In the genomic region with DNA sequence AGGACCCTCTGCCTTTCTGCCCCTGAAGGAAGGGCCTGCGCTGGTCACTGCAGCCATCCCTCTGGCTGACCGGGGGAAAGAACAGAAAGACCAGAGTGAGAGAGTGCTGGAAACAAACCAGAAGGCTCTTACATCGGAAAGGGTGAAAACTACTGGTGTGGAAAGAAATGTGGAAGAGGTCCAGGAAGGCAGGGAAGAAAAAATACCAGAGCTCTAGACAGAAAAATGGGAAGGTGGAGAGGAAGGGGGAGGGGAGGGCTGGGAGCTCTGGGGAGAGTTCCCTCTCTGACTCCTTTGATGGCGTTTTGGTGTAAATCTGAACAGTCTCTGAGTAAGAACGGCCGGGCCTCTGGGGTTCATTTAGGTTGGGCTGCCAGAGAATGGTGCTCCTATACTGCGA, we compare ENCODE assay signal across 16 cellular contexts. TPM values are rescaled to one million over a fixed set of nuclear protein-coding genes. Genes with fewer than 3 reads are reported as not detected.
DNase-seq lines count a peak whose midpoint lies in the region; ATAC-seq, FAIRE-seq and TF ChIP-seq lines count a peak whose summit lies in the region.
"Had no signal": no experiment of that assay in that cellular context is flagged by ENCODE, and none has a peak within 500 bp of the region (broad histone marks: within the 10 kb centered on the region; RNA-seq: fewer than 3 reads in every experiment).

No MANE protein-coding gene starts in this region.

- H2AFZ ChIP-seq in astrocyte (ENCODE audit: low read depth, low read length), result no peak overlapping the region
- H2AFZ ChIP-seq in neural progenitor cell (replicated peaks), result no peak overlapping the region

- intact Hi-C loops in heart left ventricle (cut with DNase I) (loop anchor here in 2 of 10 donors (5.0 to 10.0 kb wide), 2 partner anchors 88 to 255 kb away; no protein-coding TSS in a partner anchor), lower leg skin (cut with DNase I; ENCODE audit: low total_unique reads) (no loop called here)

- H3K27ac ChIP-seq in astrocyte (ENCODE audit: low read depth, low read length) (no peak overlapping the region), heart left ventricle (peak overlapping the region; percentile 59 to 97 (median 91)), neural progenitor cell (no peak overlapping the region)
- H3K27ac ChIP-seq: prostate gland, SK-N-MC, suprapubic skin had no signal

- no peak for TF ChIP-seq POLR2A in heart left ventricle (IDR thresholded peaks at IDR 0.05)
- no peak for TF ChIP-seq POLR2A in lower leg skin (IDR thresholded peaks at IDR 0.05)

- H3K4me3 Mint-ChIP-seq in astrocyte (ENCODE audit: unreplicated experiment), result no peak overlapping the region
- peak overlapping the region; percentile 20 for H3K4me3 Mint-ChIP-seq in neural progenitor cell

- no peak for FAIRE-seq in astrocyte (lab: Jason Lieb, UNC)
- FAIRE-seq: frontal cortex had no signal

- H4K20me1 ChIP-seq in astrocyte (ENCODE audit: insufficient read depth, low read length) (no peaks in the 10 kb centered on the region), neural progenitor cell (ENCODE audit: low read depth) (no peaks in the 10 kb centered on the region)

- H3K79me2 ChIP-seq in astrocyte (ENCODE audit: insufficient read depth, low read length) (no peaks in the 10 kb centered on the region), neural progenitor cell (ENCODE audit: low read depth) (no peaks in the 10 kb centered on the region)

- H3K4me3 ChIP-seq in astrocyte (ENCODE audit: insufficient read depth, low read depth, low read length), result no peak overlapping the region
- no peak overlapping the region for H3K4me3 ChIP-seq in heart left ventricle
- no peak overlapping the region for H3K4me3 ChIP-seq in neural progenitor cell
- H3K4me3 ChIP-seq in lower leg skin (ENCODE audit: low read depth, poor library complexity, severe bottlenecking), result no peak overlapping the region
- H3K4me3 ChIP-seq: prostate gland, SK-N-MC, suprapubic skin had no signal

- no peaks in the 10 kb centered on the region for H3K36me3 Mint-ChIP-seq in astrocyte (ENCODE audit: low read depth, unreplicated experiment)
- H3K36me3 Mint-ChIP-seq in neural progenitor cell, result no peaks in the 10 kb centered on the region

- peaks cover 4% of the 10 kb centered on the region for H3F3A ChIP-seq in neural progenitor cell (ENCODE audit: low read depth)

- H3K27me3 Mint-ChIP-seq in astrocyte (ENCODE audit: low read depth, unreplicated experiment), result peaks cover 10% of the 10 kb centered on the region
- peaks cover 8% of the 10 kb centered on the region for H3K27me3 Mint-ChIP-seq in neural progenitor cell (ENCODE audit: insufficient read depth, low read depth)

- H3K9me3 ChIP-seq in astrocyte (ENCODE audit: insufficient read depth, low read depth, low read length) (no peaks in the 10 kb centered on the region), heart left ventricle (no peaks in the 10 kb centered on the region), neural progenitor cell (ENCODE audit: low read depth) (no peaks in the 10 kb centered on the region)
- H3K9me3 ChIP-seq: prostate gland, suprapubic skin had no signal

- H3K9me3 Mint-ChIP-seq in astrocyte (ENCODE audit: unreplicated experiment) (no peaks in the 10 kb centered on the region), neural progenitor cell (peaks cover 2% of the 10 kb centered on the region)

- peaks cover 15% of the 10 kb centered on the region for H3K4me1 Mint-ChIP-seq in astrocyte (ENCODE audit: low read depth, unreplicated experiment)
- H3K4me1 Mint-ChIP-seq in neural progenitor cell, result peaks cover 54% of the 10 kb centered on the region

- TF ChIP-seq CTCF in astrocyte (IDR thresholded peaks at IDR 0.05; ENCODE audit: insufficient read depth, low read depth, low read length) (no peak), heart left ventricle (IDR thresholded peaks at IDR 0.05) (no peak), neural progenitor cell (IDR thresholded peaks at IDR 0.05) (no peak), lower leg skin (IDR thresholded peaks at IDR 0.05) (no peak)

- DNase-seq in Ammon's horn (ENCODE audit: low spot score) (peak; percentile 56), astrocyte (ENCODE audit: low read depth) (peak; percentile 49), heart left ventricle (peak in 3 of 5 donors; percentile 42 to 58 (median 48)), neural progenitor cell (ENCODE audit: low spot score) (no peak), HCEC 1CT (no peak), lower leg skin (ENCODE audit: low spot score in 2 of 2) (no peak), OCI-M1 (lab: John Stamatoyannopoulos, UW) (no peak)
- DNase-seq: effector memory CD4-positive, alpha-beta T cell; NCI-H146 had no signal

- no peaks in the 10 kb centered on the region for H3K27me3 ChIP-seq in astrocyte (ENCODE audit: insufficient read depth, low read length)
- H3K27me3 ChIP-seq in heart left ventricle, result no peaks in the 10 kb centered on the region
- peaks cover 46% of the 10 kb centered on the region for H3K27me3 ChIP-seq in neural progenitor cell

- WGBS in heart left ventricle, 4 donors, result 27 to 36% (median 32%) methylated on average over 7 of the region's 7 CpGs
- WGBS in lower leg skin, 2 donors, result 45 to 56% methylated on average over 7 of the region's 7 CpGs

- H3K4me1 ChIP-seq in astrocyte (ENCODE audit: insufficient read depth, low read length), result no peaks in the 10 kb centered on the region
- H3K4me1 ChIP-seq in heart left ventricle, result peaks cover 0 to 49% (median 26%) of the 10 kb centered on the region in 12 donors
- H3K4me1 ChIP-seq in neural progenitor cell, result peaks cover 13% of the 10 kb centered on the region
- H3K4me1 ChIP-seq: prostate gland, suprapubic skin had no signal

- H3K36me3 ChIP-seq in astrocyte (ENCODE audit: insufficient read depth, low read length) (no peaks in the 10 kb centered on the region), heart left ventricle (no peaks in the 10 kb centered on the region), neural progenitor cell (no peaks in the 10 kb centered on the region)
- H3K36me3 ChIP-seq: prostate gland, suprapubic skin had no signal

- ATAC-seq in heart left ventricle, result peak; percentile 12 to 38 (median 31)
- no peak for ATAC-seq in GM18858 (IDR thresholded peaks at IDR 0.05; ENCODE audit: unreplicated experiment)

- no peak overlapping the region for H3K27ac Mint-ChIP-seq in astrocyte (ENCODE audit: unreplicated experiment)
- peak overlapping the region; percentile 82 for H3K27ac Mint-ChIP-seq in neural progenitor cell

- H3K4me2 ChIP-seq in astrocyte (ENCODE audit: low read length), result no peak overlapping the region
- no peak overlapping the region for H3K4me2 ChIP-seq in neural progenitor cell

- H3K9ac ChIP-seq in astrocyte (ENCODE audit: low read length) (no peak overlapping the region), neural progenitor cell (no peak overlapping the region)

RNA-seq across cellular contexts. Expression of a gene that starts 47.7 kb away (rescaled TPM):
- total RNA-seq in astrocyte (0.16 and 0.19 TPM in 2 replicates), heart left ventricle (10 to 100 TPM in 8 of 9 donors, 1 to 10 TPM in 1; 6.0 to 33.0 (median 21.2) TPM), neural progenitor cell (ENCODE audit: low replicate concordance) (1.3 TPM in 1 of 2 replicates, not detected in the other), lower leg skin (1 to 10 TPM; 2.5 to 3.4 (median 3.0) TPM)
- polyA plus RNA-seq in heart left ventricle, result 1 to 10 TPM; 7.2 to 9.3 TPM
- total RNA-seq: LHCN-M2, NCI-H460 had no signal

Comparison
In these comparisons a context has a peak if more than half of its experiments do, and no peak if none do; other contexts are left out.
1. DNase-seq: peak in Ammon's horn (single experiment), astrocyte (single experiment) and heart left ventricle (3 of 5); none in neural progenitor cell (single experiment), HCEC 1CT (single experiment), lower leg skin (0 of 2) and OCI-M1 (single experiment).
2. H3K27ac ChIP-seq: peak in heart left ventricle (12 of 12); none in astrocyte (single experiment) and neural progenitor cell (single experiment).